Comparison of ENCODE assay signal across 20 cellular contexts in the genomic region with DNA sequence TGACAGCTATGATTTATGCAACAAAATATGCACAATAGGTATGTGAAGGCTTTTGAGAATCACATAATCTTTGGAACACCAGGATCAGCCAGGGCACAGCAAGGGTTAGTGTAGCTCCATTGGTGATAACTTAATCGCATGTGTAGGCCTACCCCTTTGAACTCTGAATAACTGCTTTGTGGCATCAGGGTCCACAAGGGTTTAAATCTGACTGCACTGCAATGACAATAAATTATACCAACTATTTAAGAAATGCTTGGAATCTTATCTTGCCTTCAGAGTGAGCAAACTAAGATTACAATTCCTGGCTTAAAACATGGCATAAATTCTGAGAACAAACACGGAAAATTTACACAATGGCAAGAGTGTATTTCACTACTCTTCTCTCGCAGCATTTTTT.
"Had no signal": no experiment of that assay in that cellular context is flagged by ENCODE, and none has a peak within 500 bp of the region (broad histone marks: within the 10 kb centered on the region; RNA-seq: fewer than 3 reads in every experiment).

No MANE protein-coding gene starts in this region.

- H3K36me3 ChIP-seq: colonic mucosa, gastrocnemius medialis, heart left ventricle, tibial artery had no signal

- H3K4me1 ChIP-seq: colonic mucosa, gastrocnemius medialis, heart left ventricle, parathyroid adenoma, tibial artery had no signal

- H3K79me2 ChIP-seq: parathyroid adenoma had no signal

- H3K9ac ChIP-seq: parathyroid adenoma had no signal

- H2AFZ ChIP-seq: parathyroid adenoma had no signal

- H3K4me3 ChIP-seq: colonic mucosa, gastrocnemius medialis, heart left ventricle, tibial artery had no signal

- DNase-seq: activated CD4-positive, alpha-beta memory T cell treated with anti-CD3 and anti-CD28 coated beads, Interleukin-2, amount 10 ng/mL, durations not matched to agents 7 days and 5 days; activated CD4-positive, alpha-beta T cell treated with anti-CD3 and anti-CD28 coated beads for 48 hours; activated CD4-positive, CD25-positive, alpha-beta regulatory T cell; activated naive CD4-positive, alpha-beta T cell treated with Interleukin-2 at 50 U/mL for 16 hours; activated naive CD8-positive, alpha-beta T cell treated with anti-CD3 and anti-CD28 coated beads, Interleukin-2, amount 10 ng/mL, durations not matched to agents 7 days and 5 days; activated T-cell treated with anti-CD3 and anti-CD28 coated beads, Interleukin-2, amount 50 U/mL, for 1 hour; anterior cingulate cortex; central memory CD4-positive, alpha-beta T cell; colonic mucosa; gastrocnemius medialis; heart left ventricle; naive thymus-derived CD4-positive, alpha-beta T cell; stimulated activated CD4-positive, alpha-beta T cell treated with anti-CD3 and anti-CD28 coated beads, Interleukin-12 subunit alpha, Interleukin-12 subunit beta, amount 100 ng/mL, for 4 hours; stimulated activated CD4-positive, alpha-beta T cell treated with anti-CD3 and anti-CD28 coated beads, Interleukin-1b, Interleukin-23, amount 100 ng/mL, for 48 hours; stimulated activated CD8-positive, alpha-beta memory T cell treated with anti-CD3 and anti-CD28 coated beads, Interleukin-4, amount 100 ng/mL, for 48 hours; stimulated activated naive CD4-positive, alpha-beta T cell treated with Interleukin-2 at 50 U/mL for 16 hours; T-helper 1 cell; T-helper 9 cell; tibial artery had no signal

- H3K27ac ChIP-seq: colonic mucosa, gastrocnemius medialis, heart left ventricle, parathyroid adenoma, tibial artery had no signal

- ATAC-seq: gastrocnemius medialis; heart left ventricle; naive thymus-derived CD4-positive, alpha-beta T cell had no signal

- H3K27me3 ChIP-seq: colonic mucosa, gastrocnemius medialis, heart left ventricle, tibial artery had no signal

- H3K9me3 ChIP-seq: colonic mucosa, gastrocnemius medialis, heart left ventricle, tibial artery had no signal
